ENCODE assay signal across 9 cellular contexts in genomic region chr15:85408270-85408746, GRCh38. TPM values are rescaled to one million over a fixed set of nuclear protein-coding genes. Genes with fewer than 3 reads are reported as not detected.
DNase-seq lines count a peak whose midpoint lies in the region; ATAC-seq, FAIRE-seq and TF ChIP-seq lines count a peak whose summit lies in the region.
"Had no signal": no experiment of that assay in that cellular context is flagged by ENCODE, and none has a peak within 500 bp of the region (broad histone marks: within the 10 kb centered on the region; RNA-seq: fewer than 3 reads in every experiment).

No MANE protein-coding gene starts in this region.

- no TSS peak for BruUV-seq in endothelial cell of umbilical vein (replicated peaks; lab: Mats Ljungman, UMichigan)

- H2AFZ ChIP-seq in endothelial cell of umbilical vein (ENCODE audit: low read depth, low read length) = no peak overlapping the region
- H2AFZ ChIP-seq: parathyroid adenoma had no signal

- no peak for FAIRE-seq in endothelial cell of umbilical vein (lab: Jason Lieb, UNC)

- H3K79me2 ChIP-seq in endothelial cell of umbilical vein (ENCODE audit: control insufficient read depth, insufficient read depth, low read length) = peaks cover 78% of the 10 kb centered on the region

- H3K27ac ChIP-seq in CD8-positive, alpha-beta T cell (ENCODE audit: low read depth, low read length) = no peak overlapping the region
- peak overlapping the region; percentile 88 for H3K27ac ChIP-seq in endothelial cell of umbilical vein (ENCODE audit: insufficient read depth, low read depth, low read length)
- H3K27ac ChIP-seq: parathyroid adenoma had no signal

- no peak for TF ChIP-seq POLR2A in endothelial cell of umbilical vein (IDR thresholded peaks at IDR 0.05; ENCODE audit: low read depth, low read length)

- POLR2A ChIA-PET in CD8-positive, alpha-beta T cell (lab: Charles Lee) = interaction anchor here (1.1 kb wide), 1 partner anchor 19 kb away, joined by 3 read pairs; no protein-coding TSS in a partner anchor
- POLR2A ChIA-PET in endothelial cell of umbilical vein (lab: Charles Lee) = no interaction called here

- no peaks in the 10 kb centered on the region for H3K27me3 ChIP-seq in CD8-positive, alpha-beta T cell (ENCODE audit: insufficient read depth, low read length)
- H3K27me3 ChIP-seq in endothelial cell of umbilical vein (ENCODE audit: control insufficient read depth in 2 of 2, insufficient read depth in 2 of 2, low read length in 2 of 2) = no peaks in the 10 kb centered on the region

- no peaks in the 10 kb centered on the region for H3K27me3 Mint-ChIP-seq in CD8-positive, alpha-beta T cell (ENCODE audit: low read depth)

- peak overlapping the region; percentile 30 for H3K4me3 Mint-ChIP-seq in CD8-positive, alpha-beta T cell

- no peaks in the 10 kb centered on the region for H3K9me1 ChIP-seq in endothelial cell of umbilical vein (replicated peaks; ENCODE audit: control insufficient read depth, extremely low read depth, insufficient read depth, low read length)

- H3K36me3 ChIP-seq in CD8-positive, alpha-beta T cell (ENCODE audit: insufficient read depth, low read length) = no peaks in the 10 kb centered on the region
- H3K36me3 ChIP-seq in endothelial cell of umbilical vein (ENCODE audit: control insufficient read depth in 2 of 2, extremely low read depth in 1 of 2, insufficient read depth in 2 of 2, low read length in 2 of 2) = no peaks in the 10 kb centered on the region

- intact Hi-C loops in CD8-positive, alpha-beta T cell (cut with DNase I, micrococcal nuclease) = loop anchor here in 1 of 2 experiments (5.0 to 10.0 kb wide), 2 partner anchors 76 to 424 kb away; partner anchors contain the start of gene PDE8A
- intact Hi-C loops in endothelial cell of umbilical vein (cut with micrococcal nuclease) = no loop called here

- H3K9me3 ChIP-seq in CD8-positive, alpha-beta T cell (ENCODE audit: low read length) = no peaks in the 10 kb centered on the region
- H3K9me3 ChIP-seq in endothelial cell of umbilical vein (replicated peaks; ENCODE audit: control insufficient read depth, insufficient read depth, low read length) = no peaks in the 10 kb centered on the region

- H3K27ac Mint-ChIP-seq in CD8-positive, alpha-beta T cell = peak overlapping the region; percentile 33

- H4K20me1 ChIP-seq in endothelial cell of umbilical vein (replicated peaks; ENCODE audit: control insufficient read depth, extremely low read depth, insufficient read depth, low read length) = no peaks in the 10 kb centered on the region

- H3K9ac ChIP-seq in endothelial cell of umbilical vein (replicated peaks; ENCODE audit: extremely low read depth, insufficient read depth, low read length) = no peak overlapping the region
- H3K9ac ChIP-seq: parathyroid adenoma had no signal

- no peak for ATAC-seq in CD8-positive, alpha-beta T cell
- ATAC-seq in GM21528 (IDR thresholded peaks at IDR 0.05; ENCODE audit: low FRiP score, unreplicated experiment) = peak; percentile 47

- peaks cover 53% of the 10 kb centered on the region for H3K4me1 ChIP-seq in CD8-positive, alpha-beta T cell (ENCODE audit: insufficient read depth, low read length)
- H3K4me1 ChIP-seq in endothelial cell of umbilical vein (ENCODE audit: control insufficient read depth, extremely low read depth, insufficient read depth, low read length) = peaks cover 56% of the 10 kb centered on the region
- H3K4me1 ChIP-seq: parathyroid adenoma had no signal

- H3K4me1 Mint-ChIP-seq in CD8-positive, alpha-beta T cell (ENCODE audit: low read depth) = peaks cover 79% of the 10 kb centered on the region

- no peak for DNase-seq in CD8-positive, alpha-beta T cell
- DNase-seq in NAMALWA (ENCODE audit: low spot score) (peak; percentile 83), endothelial cell of umbilical vein (ENCODE audit: low read depth, low spot score) (no peak), NCI-H1105 (lab: John Stamatoyannopoulos, UW) (no peak), AG08396 (ENCODE audit: low spot score) (no peak), HPDE6-E6E7 (ENCODE audit: extremely low spot score) (no peak), C1 segment of cervical spinal cord (lab: John Stamatoyannopoulos, UW) (no peak)

- no peaks in the 10 kb centered on the region for H3K9me3 Mint-ChIP-seq in CD8-positive, alpha-beta T cell

- peak overlapping the region; percentile 63 for H3K4me2 ChIP-seq in endothelial cell of umbilical vein (ENCODE audit: insufficient read depth, low read length)

- CTCF ChIA-PET in CD8-positive, alpha-beta T cell (lab: Charles Lee) = interaction anchor here (1.7 kb wide), 1 partner anchor 112 kb away, joined by 5 read pairs; no protein-coding TSS in a partner anchor
- CTCF ChIA-PET in endothelial cell of umbilical vein (lab: Charles Lee) = no interaction called here

- no peak overlapping the region for H3K4me3 ChIP-seq in CD8-positive, alpha-beta T cell (ENCODE audit: low read depth, low read length)
- no peak overlapping the region for H3K4me3 ChIP-seq in endothelial cell of umbilical vein (replicated peaks in 1 of 3; ENCODE audit: insufficient read depth in 1 of 3, low read depth in 1 of 3, low read length in 3 of 3)

- no peak for TF ChIP-seq CTCF in CD8-positive, alpha-beta T cell (IDR thresholded peaks at IDR 0.05)
- TF ChIP-seq CTCF in endothelial cell of umbilical vein (IDR thresholded peaks at IDR 0.05; ENCODE audit: extremely low read depth in 1 of 2, insufficient read depth in 1 of 2, low read depth in 1 of 2, low read length in 2 of 2) = no peak

- no peaks in the 10 kb centered on the region for H3K36me3 Mint-ChIP-seq in CD8-positive, alpha-beta T cell

- dilution Hi-C loops in endothelial cell of umbilical vein (cut with MboI; ENCODE audit: extremely low pct_ligation_motif_present, low sequenced_read_pairs) = no loop called here

TF ChIP-seq in endothelial cell of umbilical vein, 7 proteins besides CTCF, POLR2A, EP300 and RAD21:
- no peak for TF ChIP-seq MAX (IDR thresholded peaks at IDR 0.05; ENCODE audit: insufficient read depth, insufficient read length)
- no peak for TF ChIP-seq JUN (IDR thresholded peaks at IDR 0.05; ENCODE audit: borderline replicate concordance, insufficient read depth, insufficient read length, low read depth)
- no peak for TF ChIP-seq GATA2 (IDR thresholded peaks at IDR 0.05; ENCODE audit: insufficient read depth, insufficient read length, low read depth, low read length)
- TF ChIP-seq MYC (IDR thresholded peaks at IDR 0.05; ENCODE audit: low read depth, low read length) = no peak
- TF ChIP-seq POLR2AphosphoS5 (IDR thresholded peaks at IDR 0.05; ENCODE audit: insufficient read depth, low read depth, low read length) = no peak
- TF ChIP-seq EZH2 (IDR thresholded peaks at IDR 0.05; ENCODE audit: borderline replicate concordance, low read depth, low read length, severe bottlenecking) = no peak
- TF ChIP-seq FOS (IDR thresholded peaks at IDR 0.05; ENCODE audit: borderline replicate concordance, insufficient read depth, low read length) = no peak
TF ChIP-seq in endothelial cell of umbilical vein: peak in this region for 0.

RNA-seq across cellular contexts. Expression of gene AKAP13, which starts 27.9 kb away (rescaled TPM):
- 100 to 1,000 TPM; 255 to 267 TPM for total RNA-seq in CD8-positive, alpha-beta T cell
- 80.3 and 87.8 TPM in 2 replicates for total RNA-seq in endothelial cell of umbilical vein
- polyA plus RNA-seq in endothelial cell of umbilical vein = 20.8 and 22.8 TPM in 2 replicates
- polyA plus RNA-seq in endothelial cell of umbilical vein (2011; cell fraction: cytosol; rRNA removed) = 14.3 and 15.7 TPM in 2 replicates
- 56.1 and 74.7 TPM in 2 replicates for polyA plus RNA-seq in endothelial cell of umbilical vein (2011; cell fraction: nucleus; rRNA removed)
- 30.6 and 35.5 TPM in 2 replicates for polyA plus RNA-seq in endothelial cell of umbilical vein (2012)
- 113 and 119 TPM in 2 replicates for polyA minus RNA-seq in endothelial cell of umbilical vein
- 55.7 TPM for polyA minus RNA-seq in endothelial cell of umbilical vein (2011; cell fraction: cytosol; rRNA and poly(A)+ RNA removed)
- 234 and 316 TPM in 2 replicates for polyA minus RNA-seq in endothelial cell of umbilical vein (2011; cell fraction: nucleus; rRNA and poly(A)+ RNA removed)
